ENCODE assay signal across 9 cellular contexts in genomic region chr15:62895905-62896316, GRCh38.
DNase-seq lines count a peak whose midpoint lies in the region; ATAC-seq, FAIRE-seq and TF ChIP-seq lines count a peak whose summit lies in the region.
"Had no signal": no experiment of that assay in that cellular context is flagged by ENCODE, and none has a peak within 500 bp of the region (broad histone marks: within the 10 kb centered on the region; RNA-seq: fewer than 3 reads in every experiment).

No MANE protein-coding gene starts in this region.

- no peaks in the 10 kb centered on the region for H3K9me3 ChIP-seq in esophagus muscularis mucosa

- DNase-seq in Caki2 (ENCODE audit: low read depth) (peak; percentile 97), RCC 7860 (ENCODE audit: low spot score) (peak; percentile 99), esophagus muscularis mucosa (ENCODE audit: extremely low spot score) (no peak), non-pigmented ciliary epithelial cell (ENCODE audit: low read depth) (peak; percentile 68), NCI-H1930 (lab: John Stamatoyannopoulos, UW) (no peak), COLO829 (ENCODE audit: low spot score) (no peak), NK-92 (lab: John Stamatoyannopoulos, UW; ENCODE audit: unreplicated experiment) (no peak)
- DNase-seq: NCI-H1436 had no signal

- peak overlapping the region; percentile 92 to 95 (median 94) for H3K27ac ChIP-seq in esophagus muscularis mucosa (replicated peaks in 1 of 4)

- TF ChIP-seq POLR2A in esophagus muscularis mucosa (IDR thresholded peaks at IDR 0.05; ENCODE audit: low read depth): no peak

- no peaks in the 10 kb centered on the region for H3K27me3 ChIP-seq in esophagus muscularis mucosa

- WGBS in esophagus muscularis mucosa: 52% methylated on average over 1 of the region's 1 CpG

- intact Hi-C loops in esophagus muscularis mucosa (cut with DNase I): no loop called here

- H3K4me3 ChIP-seq in esophagus muscularis mucosa: no peak overlapping the region

- ATAC-seq in GM19328 (IDR thresholded peaks at IDR 0.05; ENCODE audit: unreplicated experiment): no peak

- no peak for TF ChIP-seq EP300 in esophagus muscularis mucosa (IDR thresholded peaks at IDR 0.05)

- peaks cover 56 to 72% (median 69%) of the 10 kb centered on the region in 4 donors for H3K4me1 ChIP-seq in esophagus muscularis mucosa

- no peaks in the 10 kb centered on the region for H3K36me3 ChIP-seq in esophagus muscularis mucosa

- TF ChIP-seq CTCF in esophagus muscularis mucosa (IDR thresholded peaks at IDR 0.05): no peak

- in situ Hi-C loops in Caki2 (cut with HindIII; ENCODE audit: low pct_unique_long_range_greater_than_20kb, low sequenced_read_pairs): no loop called here

- FAIRE-seq in RCC 7860 (lab: Jason Lieb, UNC): peak; percentile 98

Comparison
In these comparisons a context has a peak if more than half of its experiments do, and no peak if none do; other contexts are left out.
1. DNase-seq: peak in Caki2 (single experiment), RCC 7860 (single experiment) and non-pigmented ciliary epithelial cell (single experiment); none in esophagus muscularis mucosa (single experiment), NCI-H1930 (0 of 2), COLO829 (single experiment) and NK-92 (single experiment).